ENCODE assay signal across 21 cellular contexts in the genomic region with DNA sequence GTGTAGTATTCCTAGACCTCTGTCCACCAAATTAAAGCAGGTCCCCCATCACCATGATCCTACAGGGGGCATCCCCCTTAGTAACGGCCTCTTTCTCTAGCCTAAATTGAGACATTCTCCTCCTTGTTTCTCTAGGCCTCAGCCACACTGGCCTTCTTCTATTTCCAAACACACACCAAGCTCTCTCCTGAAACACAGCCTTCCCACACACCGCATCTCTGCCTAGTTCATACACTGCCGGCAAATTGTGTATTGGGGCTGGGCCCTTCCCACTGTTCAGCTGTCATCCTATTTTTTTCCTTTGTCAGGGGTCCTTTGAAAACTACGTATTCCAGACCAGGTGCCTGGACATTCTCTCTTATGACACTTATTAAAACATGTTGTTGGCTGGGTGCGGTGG. TPM values are rescaled to one million over a fixed set of nuclear protein-coding genes. Genes with fewer than 3 reads are reported as not detected.
"Had no signal": no experiment of that assay in that cellular context is flagged by ENCODE, and none has a peak within 500 bp of the region (broad histone marks: within the 10 kb centered on the region; RNA-seq: fewer than 3 reads in every experiment).

No MANE protein-coding gene starts in this region.

- H3K9me3 ChIP-seq: MG63 had no signal

- H3K27ac ChIP-seq: RWPE1 had no signal

- H3K4me3 ChIP-seq: MG63 had no signal

- ATAC-seq: SK-N-SH treated with all-trans-retinoic acid at 6 μM for 48 hours had no signal

- H3K36me3 ChIP-seq: MG63 had no signal

- H3K27me3 ChIP-seq: MG63 had no signal

- DNase-seq: KBM-7, MG63, NCI-H1092, NCI-H1105 treated with DMSO at 0.1 percent for 48 hours, NCI-H1417 treated with DMSO at 0.1 percent for 48 hours, NCI-H146, NCI-H1694 treated with DMSO at 0.1 percent for 48 hours, NCI-H1930, NCI-H2081, NCI-H2171, NCI-H226, NCI-H446, NCI-H510A, NCI-H524 treated with DMSO at 0.1 percent for 48 hours, NCI-H69, NCI-H774, SHP77 had no signal

RNA-seq across cellular contexts. Expression of gene VPREB1, which starts 11.5 kb away (rescaled TPM):
- total RNA-seq: HT-29, LHCN-M2 had no signal
